9 cellular contexts compared by ENCODE assay signal in genomic region chr3:170144437-170144843, GRCh38. TPM values are rescaled to one million over a fixed set of nuclear protein-coding genes. Genes with fewer than 3 reads are reported as not detected.
DNase-seq lines count a peak whose midpoint lies in the region; ATAC-seq and TF ChIP-seq lines count a peak whose summit lies in the region.
"Had no signal": no experiment of that assay in that cellular context is flagged by ENCODE, and none has a peak within 500 bp of the region (broad histone marks: within the 10 kb centered on the region; RNA-seq: fewer than 3 reads in every experiment).

No MANE protein-coding gene starts in this region.

- H3K27me3 ChIP-seq in Peyer's patch, result no peaks in the 10 kb centered on the region

- H3K9me3 ChIP-seq in OCI-LY7 (ENCODE audit: low read length) (peaks cover 10% of the 10 kb centered on the region; the same call in 1 of the 2 replicates), Peyer's patch (no peaks in the 10 kb centered on the region)

- no peaks in the 10 kb centered on the region for H4K20me1 ChIP-seq in OCI-LY7 (ENCODE audit: insufficient read depth, low read length)

- peaks cover 76% of the 10 kb centered on the region for H3K79me2 ChIP-seq in OCI-LY7 (ENCODE audit: insufficient read depth, low read depth, low read length)

- H3K4me1 ChIP-seq in OCI-LY7 (ENCODE audit: insufficient read depth, low read length, poor library complexity, severe bottlenecking), result peaks cover 25% of the 10 kb centered on the region
- peaks cover 0 to 5% (median 0%) of the 10 kb centered on the region in 4 donors for H3K4me1 ChIP-seq in Peyer's patch

- BruUV-seq in OCI-LY7 (replicated peaks; lab: Mats Ljungman, UMichigan), result no TSS peak

- H3K4me3 ChIP-seq in OCI-LY7 (ENCODE audit: low read depth, low read length, poor library complexity, severe bottlenecking) (peak overlapping the region; percentile 11), Peyer's patch (no peak overlapping the region)

- CTCF ChIA-PET in OCI-LY7 (lab: Charles Lee; ENCODE audit: unreplicated experiment), result no interaction called here

- peak overlapping the region; percentile 44 for H3K4me2 ChIP-seq in OCI-LY7 (ENCODE audit: low read length)

- DNase-seq in Caki2 (ENCODE audit: low read depth) (peak; percentile 57), OCI-LY7 (ENCODE audit: low spot score) (peak; percentile 22), foreskin melanocyte (no peak), NCI-H187 treated with DMSO at 0.1 percent for 48 hours (lab: John Stamatoyannopoulos, UW) (no peak), retina (no peak), Peyer's patch (no peak)
- DNase-seq: Kasumi-1 had no signal

- intact Hi-C loops in OCI-LY7 (cut with micrococcal nuclease; ENCODE audit: unreplicated experiment), result no loop called here

- H3K27ac ChIP-seq in OCI-LY7 (ENCODE audit: low read depth, low read length, poor library complexity, severe bottlenecking) (peak overlapping the region; percentile 37), Peyer's patch (no peak overlapping the region)

- no peak for TF ChIP-seq CTCF in OCI-LY7 (conservative IDR thresholded peaks at IDR 0.05; ENCODE audit: low read length)
- TF ChIP-seq CTCF in Peyer's patch (IDR thresholded peaks at IDR 0.05), result no peak

- no peaks in the 10 kb centered on the region for H3K9me2 ChIP-seq in OCI-LY7 (ENCODE audit: insufficient read depth, low read length)

- in situ Hi-C loops in Caki2 (cut with HindIII; ENCODE audit: low pct_unique_long_range_greater_than_20kb, low sequenced_read_pairs), result no loop called here

- no peak for TF ChIP-seq POLR2A in Peyer's patch (IDR thresholded peaks at IDR 0.05)

- POLR2A ChIA-PET in OCI-LY7 (lab: Charles Lee), result interaction anchor here (0.6 to 1.1 kb wide), 3 partner anchors 16 to 24 kb away, joined by 3 read pairs; no protein-coding TSS in a partner anchor

- H3K36me3 ChIP-seq in OCI-LY7 (ENCODE audit: insufficient read depth, low read length), result peaks cover 86% of the 10 kb centered on the region
- H3K36me3 ChIP-seq in Peyer's patch, result peaks cover 0 to 32% (median 0%) of the 10 kb centered on the region in 3 donors

- H2AFZ ChIP-seq in OCI-LY7 (ENCODE audit: low read length), result no peak overlapping the region

- ATAC-seq in GM19324 (IDR thresholded peaks at IDR 0.05; ENCODE audit: low FRiP score, unreplicated experiment) (peak; percentile 86), HG02970 (IDR thresholded peaks at IDR 0.05; ENCODE audit: low FRiP score, unreplicated experiment) (peak; percentile 77)

RNA-seq across cellular contexts. Expression of gene PHC3, which starts 37.1 kb away (rescaled TPM):
- 11.1 and 24.5 TPM in 2 replicates for total RNA-seq in Caki2 (2014; rRNA removed; shearing (Covaris generic); ENCODE audit: low replicate concordance)
- 36.1 and 40.6 TPM in 2 replicates for total RNA-seq in OCI-LY7 (2014; rRNA removed; shearing (Covaris generic))
- 89.7 and 104 TPM in 2 replicates for total RNA-seq in OCI-LY7 (2022)
- total RNA-seq in Peyer's patch, result 100 to 1,000 TPM in 1 of 4 donors, 10 to 100 TPM in 3; 52.4 to 234 (median 83.2) TPM

Comparison
In these comparisons a context has a peak if more than half of its experiments do, and no peak if none do; other contexts are left out.
1. DNase-seq: peak in Caki2 (single experiment) and OCI-LY7 (single experiment); none in foreskin melanocyte (single experiment), NCI-H187 treated with DMSO at 0.1 percent for 48 hours (single experiment), retina (single experiment) and Peyer's patch (0 of 3).